ENCODE assay signal across 28 cellular contexts in genomic region chr10:86194684-86195083, GRCh38.
"Had no signal": no experiment of that assay in that cellular context is flagged by ENCODE, and none has a peak within 500 bp of the region (broad histone marks: within the 10 kb centered on the region; RNA-seq: fewer than 3 reads in every experiment).

No MANE protein-coding gene starts in this region.

- ATAC-seq: activated CD4-positive, CD25-positive, alpha-beta regulatory T cell treated with anti-CD3 and anti-CD28 coated beads, Interleukin-2, amount 50 U/mL, for 24 hours; activated CD8-positive, alpha-beta T cell treated with anti-CD3 and anti-CD28 coated beads for 36 hours; activated naive CD8-positive, alpha-beta T cell treated with anti-CD3 and anti-CD28 coated beads, Interleukin-2, amount 50 U/mL, for 24 hours; activated T-cell treated with anti-CD3 and anti-CD28 coated beads, Interleukin-2, amount 50 U/mL, for 4 hours; activated T-helper 17 cell treated with anti-CD3 and anti-CD28 coated beads, Interleukin-2, amount 50 U/mL, for 72 hours; body of pancreas; effector memory CD8-positive, alpha-beta T cell; foreskin keratinocyte; gastrocnemius medialis; T-cell had no signal

- H3K27me3 ChIP-seq: adrenal gland, body of pancreas, esophagus muscularis mucosa, foreskin keratinocyte, gastrocnemius medialis had no signal

- H3K4me3 ChIP-seq: adrenal gland, body of pancreas, esophagus muscularis mucosa, gastrocnemius medialis had no signal

- H3K36me3 ChIP-seq: adrenal gland, esophagus muscularis mucosa, gastrocnemius medialis, WERI-Rb-1 had no signal

- DNase-seq: activated B cell treated with CpG ODN at 0.5 μM for 24 hours; activated CD4-positive, alpha-beta T cell treated with anti-CD3 and anti-CD28 coated beads for 48 hours; activated CD4-positive, alpha-beta T cell treated with anti-CD3 and anti-CD28 coated beads, Interleukin-2, amount 50 U/mL, for 1 hour; activated CD4-positive, alpha-beta T cell treated with anti-CD3 and anti-CD28 coated beads, Interleukin-2, amount 50 U/mL, for 48 hours; activated CD8-positive, alpha-beta memory T cell treated with anti-CD3 and anti-CD28 coated beads for 24 hours; activated CD8-positive, alpha-beta T cell treated with anti-CD3 and anti-CD28 coated beads for 36 hours; activated naive CD4-positive, alpha-beta T cell treated with anti-CD3 and anti-CD28 coated beads for 36 hours; activated naive CD8-positive, alpha-beta T cell treated with anti-CD3 and anti-CD28 coated beads for 36 hours; activated naive CD8-positive, alpha-beta T cell treated with anti-CD3 and anti-CD28 coated beads, Interleukin-2, amount 50 U/mL, for 24 hours; activated T-cell treated with anti-CD3 and anti-CD28 coated beads, Interleukin-2, amount 50 U/mL, for 4 hours; adrenal gland; amygdala; aorta; body of pancreas; caudate nucleus; cortex of kidney; dermis blood vessel endothelial cell; effector CD4-positive, alpha-beta T cell; effector memory CD8-positive, alpha-beta T cell; erythroblast; gastrocnemius medialis; T-cell; T1000; WERI-Rb-1 had no signal

- H3K9me3 ChIP-seq: adrenal gland, body of pancreas, esophagus muscularis mucosa, gastrocnemius medialis had no signal

- H3K4me1 ChIP-seq: adrenal gland, body of pancreas, esophagus muscularis mucosa, foreskin keratinocyte, gastrocnemius medialis had no signal

- H3K27ac ChIP-seq: adrenal gland, body of pancreas, esophagus muscularis mucosa, foreskin keratinocyte, gastrocnemius medialis, WERI-Rb-1 had no signal
